In the genomic region with DNA sequence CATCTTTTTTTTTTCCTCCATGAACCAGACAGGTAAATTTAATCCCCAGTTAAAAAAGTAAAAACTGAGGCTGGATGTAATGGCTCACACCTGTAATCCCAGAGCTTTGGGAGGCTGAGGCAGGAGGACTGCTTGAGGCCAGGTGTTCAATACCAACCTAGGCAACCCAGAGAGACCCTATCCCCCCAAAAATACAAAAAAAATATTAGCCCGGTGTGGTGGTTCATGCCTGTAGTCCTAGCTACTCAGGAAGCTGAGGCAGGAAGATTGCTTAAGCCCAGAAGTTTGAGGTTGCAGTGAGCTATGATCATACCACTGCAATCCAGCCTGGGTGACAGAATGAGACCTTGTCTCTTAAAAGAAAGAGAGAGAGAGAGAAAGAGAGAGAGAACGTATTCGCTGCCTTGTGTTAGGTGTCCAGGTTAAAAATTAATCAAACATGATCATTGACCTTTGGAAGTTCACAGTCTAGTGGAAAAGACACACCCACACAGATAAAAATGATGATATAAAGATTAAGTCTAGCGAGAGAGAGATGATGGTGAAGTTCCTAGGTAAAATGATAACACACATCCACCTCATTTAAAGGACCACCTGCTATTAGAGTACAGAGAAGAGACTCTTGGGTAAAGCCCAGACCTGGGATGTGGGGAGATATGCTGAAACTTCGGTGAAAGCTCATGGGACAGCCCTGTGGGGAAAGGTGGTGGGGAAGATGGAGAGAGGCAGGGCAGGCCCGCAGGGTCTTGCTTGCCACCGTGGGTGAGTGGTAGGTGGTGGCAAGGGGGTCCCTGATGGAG, we compare ENCODE assay signal across 1 cellular context.
TF ChIP-seq lines count a peak whose summit lies in the region.

No MANE protein-coding gene starts in this region.

TF ChIP-seq in A549, 52 proteins besides CTCF, POLR2A, EP300 and RAD21 (continued from another document):
- no peak for TF ChIP-seq NFE2L2 (conservative IDR thresholded peaks at IDR 0.05; ENCODE audit: low read length)
- no peak for TF ChIP-seq HDAC2 (IDR thresholded peaks at IDR 0.05)
- TF ChIP-seq HOXB13 (CRISPR knock-in tag; IDR thresholded peaks at IDR 0.05; ENCODE audit: low read depth), result no peak
- no peak for TF ChIP-seq ZNF302 (CRISPR knock-in tag; IDR thresholded peaks at IDR 0.05)
- no peak for TF ChIP-seq TFCP2L1 (CRISPR knock-in tag; IDR thresholded peaks at IDR 0.05)
- TF ChIP-seq RNF2 (IDR thresholded peaks at IDR 0.05; ENCODE audit: borderline replicate concordance, low read depth), result no peak
- TF ChIP-seq HEYL (CRISPR knock-in tag; IDR thresholded peaks at IDR 0.05), result no peak
- no peak for TF ChIP-seq ZC3H11A (IDR thresholded peaks at IDR 0.05)
- no peak for TF ChIP-seq SREBF2 (IDR thresholded peaks at IDR 0.05)
